ENCODE assay signal across 14 cellular contexts in genomic region chr3:49998326-49998725, GRCh38. TPM values are rescaled to one million over a fixed set of nuclear protein-coding genes. Genes with fewer than 3 reads are reported as not detected.
DNase-seq lines count a peak whose midpoint lies in the region; TF ChIP-seq lines count a peak whose summit lies in the region.
"Had no signal": no experiment of that assay in that cellular context is flagged by ENCODE, and none has a peak within 500 bp of the region (broad histone marks: within the 10 kb centered on the region; RNA-seq: fewer than 3 reads in every experiment).

No MANE protein-coding gene starts in this region.

- no peak overlapping the region for H3K27ac ChIP-seq in spleen
- H3K27ac ChIP-seq: BLaER1 treated with 17β-estradiol and CSF1 and Interleukin-3, amounts not matched to agents 10 nM and 100 nM; skin epidermis had no signal

- TF ChIP-seq POLR2A in spleen (IDR thresholded peaks at IDR 0.05), result no peak

- no peaks in the 10 kb centered on the region for H3K9me3 ChIP-seq in adipocyte (ENCODE audit: control insufficient read depth, low read length)
- H3K9me3 ChIP-seq in spleen, result no peaks in the 10 kb centered on the region
- H3K9me3 ChIP-seq: BLaER1 treated with 17β-estradiol and CSF1 and Interleukin-3, amounts not matched to agents 10 nM and 100 nM had no signal

- 87 to 97% (median 93%) methylated on average over 2 of the region's 2 CpGs for WGBS in spleen, 5 donors

- H3K27me3 ChIP-seq in adipocyte (replicated peaks; ENCODE audit: control insufficient read depth, insufficient read depth, low read length), result no peaks in the 10 kb centered on the region
- no peaks in the 10 kb centered on the region for H3K27me3 ChIP-seq in spleen (replicated peaks in 1 of 7)
- H3K27me3 ChIP-seq: BLaER1 treated with 17β-estradiol and CSF1 and Interleukin-3, amounts not matched to agents 10 nM and 100 nM had no signal

- TF ChIP-seq CTCF in spleen (IDR thresholded peaks at IDR 0.05 in 8 of 11, conservative IDR thresholded peaks at IDR 0.05 in 3 of 11), result no peak

- intact Hi-C loops in spleen (cut with DNase I; ENCODE audit: low total_unique reads), result no loop called here

- H3K4me1 ChIP-seq in adipocyte (ENCODE audit: control insufficient read depth, insufficient read depth, low read length) (no peaks in the 10 kb centered on the region), spleen (no peaks in the 10 kb centered on the region)
- H3K4me1 ChIP-seq: BLaER1 treated with 17β-estradiol and CSF1 and Interleukin-3, amounts not matched to agents 10 nM and 100 nM had no signal

- DNase-seq in A172 (ENCODE audit: low spot score) (peak; percentile 58), HCEC 1CT (peak; percentile 36), adipocyte (ENCODE audit: low read depth) (peak; percentile 8), iris pigment epithelial cell (ENCODE audit: low read depth) (peak; percentile 69), NOMO-1 (lab: John Stamatoyannopoulos, UW; ENCODE audit: unreplicated experiment in 2 of 2) (no peak), spleen (no peak), NCI-H1048 (lab: John Stamatoyannopoulos, UW) (no peak), DMS53 (lab: John Stamatoyannopoulos, UW) (no peak)
- DNase-seq: cerebellar nuclear complex; hippocampal formation; NCI-H1694 treated with DMSO at 0.1 percent for 48 hours; stimulated activated CD8-positive, alpha-beta memory T cell treated with anti-CD3 and anti-CD28 coated beads, Interleukin-4, amount 100 ng/mL, for 48 hours had no signal

- H3K4me3 ChIP-seq in adipocyte (ENCODE audit: low read length), result no peak overlapping the region
- no peak overlapping the region for H3K4me3 ChIP-seq in spleen
- H3K4me3 ChIP-seq: BLaER1 treated with 17β-estradiol and CSF1 and Interleukin-3, amounts not matched to agents 10 nM and 100 nM; skin epidermis had no signal

- no peak overlapping the region for H3K9ac ChIP-seq in adipocyte (ENCODE audit: low read length)
- H3K9ac ChIP-seq: BLaER1 treated with 17β-estradiol and CSF1 and Interleukin-3, amounts not matched to agents 10 nM and 100 nM had no signal

- H3K36me3 ChIP-seq in adipocyte (ENCODE audit: control insufficient read depth, insufficient read depth, low read length, severe bottlenecking) (peaks cover 35% of the 10 kb centered on the region), spleen (peaks cover 0 to 94% (median 32%) of the 10 kb centered on the region in 6 donors)

RNA-seq across cellular contexts. Expression of gene RBM6, which starts 58.4 kb away (rescaled TPM):
- 31.8 and 36.6 TPM in 2 replicates for total RNA-seq in A172 (2014; rRNA removed; shearing (Covaris generic))
- 100 to 1,000 TPM; 104 to 191 (median 144) TPM for total RNA-seq in spleen
- 100 to 1,000 TPM; 118 to 320 (median 303) TPM for polyA plus RNA-seq in spleen

Comparison
In these comparisons a context has a peak if more than half of its experiments do, and no peak if none do; other contexts are left out.
1. DNase-seq: peak in A172 (single experiment), HCEC 1CT (single experiment), adipocyte (single experiment) and iris pigment epithelial cell (single experiment); none in NOMO-1 (0 of 2), spleen (single experiment), NCI-H1048 (single experiment) and DMS53 (single experiment).